20 cellular contexts compared by ENCODE assay signal in the genomic region with DNA sequence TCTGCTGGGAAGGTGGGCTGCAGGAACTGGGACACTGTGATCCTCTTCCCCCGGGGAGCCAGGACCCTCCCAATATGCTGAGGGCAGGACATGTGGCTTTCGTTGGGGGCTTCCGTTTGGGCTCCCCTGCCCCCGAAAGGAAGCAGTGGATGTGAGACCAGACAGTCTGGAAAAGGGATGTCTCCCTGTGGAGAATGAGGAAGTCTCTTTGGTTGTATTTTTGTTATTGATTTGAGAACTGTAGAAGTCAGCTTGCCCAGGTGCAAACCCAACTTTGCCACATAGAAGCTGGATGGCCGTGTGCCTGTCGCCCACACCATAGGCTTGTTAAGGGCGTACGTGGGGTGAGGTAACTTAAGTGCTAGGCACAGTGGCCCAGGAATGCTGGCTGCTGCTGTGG.
"Had no signal": no experiment of that assay in that cellular context is flagged by ENCODE, and none has a peak within 500 bp of the region (broad histone marks: within the 10 kb centered on the region; RNA-seq: fewer than 3 reads in every experiment).

No MANE protein-coding gene starts in this region.

- H3K36me3 Mint-ChIP-seq: neural progenitor cell; stimulated activated memory B cell treated with anti-CD40 and anti-IgM and Interleukin-4, amounts not matched to agents 10 μg/mL and 1 μg/mL and 100 μg/mL, for 72 hours had no signal

- H3K9ac ChIP-seq: neural progenitor cell had no signal

- H2AFZ ChIP-seq: neural progenitor cell had no signal

- H3K27me3 ChIP-seq: gastrocnemius medialis, neural progenitor cell, ovary had no signal

- H3K9me3 Mint-ChIP-seq: activated B cell treated with CpG ODN at 0.5 μM for 24 hours; activated naive CD4-positive, alpha-beta T cell treated with anti-CD3 and anti-CD28 coated beads for 36 hours; activated T-cell treated with anti-CD3 and anti-CD28 coated beads, Interleukin-2, amount 50 U/mL, for 4 hours; neural progenitor cell; stimulated activated memory B cell treated with anti-CD40 and anti-IgM and Interleukin-4, amounts not matched to agents 10 μg/mL and 1 μg/mL and 100 μg/mL, for 72 hours had no signal

- DNase-seq: activated B cell treated with CpG ODN at 0.5 μM for 24 hours; activated CD4-positive, alpha-beta T cell treated with anti-CD3 and anti-CD28 coated beads for 48 hours; activated CD8-positive, alpha-beta T cell treated with anti-CD3 and anti-CD28 coated beads, Interleukin-2, amount 10 ng/mL, durations not matched to agents 7 days and 5 days; activated naive CD4-positive, alpha-beta T cell treated with anti-CD3 and anti-CD28 coated beads for 36 hours; activated T-cell treated with anti-CD3 and anti-CD28 coated beads, Interleukin-2, amount 50 U/mL, for 4 hours; brain microvascular endothelial cell; central memory CD4-positive, alpha-beta T cell; gastrocnemius medialis; head of caudate nucleus; left ventricle myocardium inferior; ovary; stimulated activated CD4-positive, alpha-beta T cell treated with anti-CD3 and anti-CD28 coated beads, Interleukin-4, amount 100 ng/mL, for 4 hours; T-helper 2 cell had no signal

- ATAC-seq: activated CD8-positive, alpha-beta T cell treated with anti-CD3 and anti-CD28 coated beads, Interleukin-2, amount 10 ng/mL, durations not matched to agents 7 days and 5 days; activated T-cell treated with anti-CD3 and anti-CD28 coated beads, Interleukin-2, amount 50 U/mL, for 4 hours; esophagus mucosa; gastrocnemius medialis; sciatic nerve; stimulated activated memory B cell treated with anti-CD40 and anti-IgM and Interleukin-4, amounts not matched to agents 10 μg/mL and 1 μg/mL and 100 μg/mL, for 72 hours had no signal

- H3K4me3 ChIP-seq: coronary artery, gastrocnemius medialis, left ventricle myocardium inferior, neural progenitor cell, ovary, thoracic aorta had no signal

- H3K4me1 Mint-ChIP-seq: activated B cell treated with CpG ODN at 0.5 μM for 24 hours; stimulated activated memory B cell treated with anti-CD40 and anti-IgM and Interleukin-4, amounts not matched to agents 10 μg/mL and 1 μg/mL and 100 μg/mL, for 72 hours had no signal

- H3K9me3 ChIP-seq: gastrocnemius medialis, left ventricle myocardium inferior, ovary, thoracic aorta had no signal

- H3K27me3 Mint-ChIP-seq: activated B cell treated with CpG ODN at 0.5 μM for 24 hours; stimulated activated memory B cell treated with anti-CD40 and anti-IgM and Interleukin-4, amounts not matched to agents 10 μg/mL and 1 μg/mL and 100 μg/mL, for 72 hours had no signal

- H3K4me1 ChIP-seq: gastrocnemius medialis, left ventricle myocardium inferior had no signal

- H3K36me3 ChIP-seq: brain microvascular endothelial cell, gastrocnemius medialis, left ventricle myocardium inferior, neural progenitor cell, ovary, thoracic aorta had no signal

- FAIRE-seq: endometrium had no signal

- H3K27ac ChIP-seq: brain microvascular endothelial cell, coronary artery, gastrocnemius medialis, left ventricle myocardium inferior, neural progenitor cell, ovary, thoracic aorta had no signal

- H3K27ac Mint-ChIP-seq: activated B cell treated with CpG ODN at 0.5 μM for 24 hours; activated CD8-positive, alpha-beta T cell treated with anti-CD3 and anti-CD28 coated beads, Interleukin-2, amount 10 ng/mL, durations not matched to agents 7 days and 5 days; activated naive CD4-positive, alpha-beta T cell treated with anti-CD3 and anti-CD28 coated beads for 36 hours; neural progenitor cell; stimulated activated memory B cell treated with anti-CD40 and anti-IgM and Interleukin-4, amounts not matched to agents 10 μg/mL and 1 μg/mL and 100 μg/mL, for 72 hours had no signal

- H3K4me2 ChIP-seq: neural progenitor cell had no signal

- H3K4me3 Mint-ChIP-seq: activated B cell treated with CpG ODN at 0.5 μM for 24 hours; activated CD8-positive, alpha-beta T cell treated with anti-CD3 and anti-CD28 coated beads, Interleukin-2, amount 10 ng/mL, durations not matched to agents 7 days and 5 days; activated naive CD4-positive, alpha-beta T cell treated with anti-CD3 and anti-CD28 coated beads for 36 hours; activated T-cell treated with anti-CD3 and anti-CD28 coated beads, Interleukin-2, amount 50 U/mL, for 4 hours; neural progenitor cell; stimulated activated memory B cell treated with anti-CD40 and anti-IgM and Interleukin-4, amounts not matched to agents 10 μg/mL and 1 μg/mL and 100 μg/mL, for 72 hours had no signal
